14 cellular contexts compared by ENCODE assay signal in the genomic region with DNA sequence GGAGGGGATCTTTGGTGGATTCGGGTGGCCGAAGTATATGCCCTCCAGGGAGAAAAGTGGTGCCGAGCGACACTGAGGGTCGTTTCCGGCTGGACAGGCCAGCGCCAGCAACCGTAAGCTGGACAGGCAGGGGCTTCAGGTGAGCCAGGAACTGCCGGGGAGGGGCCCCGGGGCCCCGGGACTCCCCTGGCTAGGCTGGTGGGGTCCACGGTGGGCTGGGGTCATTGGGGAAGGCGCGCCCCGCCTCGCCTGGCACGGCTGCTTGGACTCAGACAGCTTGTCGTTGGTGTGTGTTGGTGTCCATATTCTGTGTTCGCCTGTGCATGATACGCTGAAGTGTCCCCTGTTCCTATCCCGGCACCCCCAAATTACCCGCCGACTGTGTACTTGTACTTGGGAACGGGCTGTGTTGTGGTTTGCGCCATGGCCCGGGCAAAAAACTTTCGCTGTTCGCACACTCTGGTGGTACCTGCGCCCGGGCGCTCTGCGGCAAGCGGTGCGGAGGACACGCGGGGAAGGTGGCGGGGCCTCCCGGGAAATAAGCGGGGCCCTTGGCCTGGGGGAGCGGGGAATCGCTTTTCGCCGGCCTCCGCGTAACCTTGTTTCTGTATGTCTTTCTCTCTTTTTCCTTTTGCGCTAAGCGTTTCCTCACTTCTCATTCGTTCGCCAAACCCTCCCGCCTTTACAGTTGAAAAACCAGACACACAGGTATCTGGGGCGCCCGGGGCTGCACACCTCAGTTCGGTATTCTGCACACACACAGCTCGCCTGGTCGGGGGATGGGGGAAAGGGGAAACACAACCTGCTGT. TPM values are rescaled to one million over a fixed set of nuclear protein-coding genes. Genes with fewer than 3 reads are reported as not detected.
A peak's percentile ranks its signal among the peaks of the same experiment; 100 is the strongest.
DNase-seq lines count a peak whose midpoint lies in the region; ATAC-seq, FAIRE-seq and TF ChIP-seq lines count a peak whose summit lies in the region.
"Had no signal": no experiment of that assay in that cellular context is flagged by ENCODE, and none has a peak within 500 bp of the region (broad histone marks: within the 10 kb centered on the region; RNA-seq: fewer than 3 reads in every experiment).

No MANE protein-coding gene starts in this region.

- H2AFZ ChIP-seq in astrocyte (ENCODE audit: low read depth, low read length), result no peak overlapping the region

- H3K27ac ChIP-seq in astrocyte (ENCODE audit: low read depth, low read length), result no peak overlapping the region
- H3K27ac ChIP-seq: BLaER1 treated with 17β-estradiol and CSF1 and Interleukin-3, amounts not matched to agents 10 nM and 100 nM; stomach had no signal

- H3K4me2 ChIP-seq in astrocyte (ENCODE audit: low read length), result peak overlapping the region; percentile 76
- H3K4me2 ChIP-seq: BLaER1 treated with 17β-estradiol and CSF1 and Interleukin-3, amounts not matched to agents 10 nM and 100 nM had no signal

- no peak overlapping the region for H3K27ac Mint-ChIP-seq in stimulated activated naive CD8-positive, alpha-beta T cell treated with anti-CD3 and anti-CD28 coated beads, Interleukin-15, Interleukin-2, amounts not matched to agents 100 ng/mL and 50 ng/mL, for 24 hours
- no peak overlapping the region for H3K27ac Mint-ChIP-seq in astrocyte (ENCODE audit: unreplicated experiment)
- H3K27ac Mint-ChIP-seq: activated T-helper 2 cell treated with anti-CD3 and anti-CD28 coated beads, Interferon-gamma antibody, Interleukin-2, Interleukin-4, amounts not matched to agents 10 μg/mL and 5 μg/mL and 100 μg/mL, durations not matched to agents 14 hours and 24 hours and 36 hours had no signal

- H3K36me3 Mint-ChIP-seq in stimulated activated naive CD8-positive, alpha-beta T cell treated with anti-CD3 and anti-CD28 coated beads, Interleukin-15, Interleukin-2, amounts not matched to agents 100 ng/mL and 50 ng/mL, for 24 hours (ENCODE audit: low read depth), result no peaks in the 10 kb centered on the region
- H3K36me3 Mint-ChIP-seq in astrocyte (ENCODE audit: low read depth, unreplicated experiment), result no peaks in the 10 kb centered on the region

- H3K9ac ChIP-seq in astrocyte (ENCODE audit: low read length), result no peak overlapping the region
- H3K9ac ChIP-seq: BLaER1 treated with 17β-estradiol and CSF1 and Interleukin-3, amounts not matched to agents 10 nM and 100 nM had no signal

- TF ChIP-seq CTCF in astrocyte (IDR thresholded peaks at IDR 0.05; ENCODE audit: insufficient read depth, low read depth, low read length), result no peak
- no peak for TF ChIP-seq CTCF in lower leg skin (IDR thresholded peaks at IDR 0.05)

- no peaks in the 10 kb centered on the region for H3K79me2 ChIP-seq in astrocyte (ENCODE audit: insufficient read depth, low read length)

- no peaks in the 10 kb centered on the region for H3K36me3 ChIP-seq in astrocyte (ENCODE audit: insufficient read depth, low read length)
- H3K36me3 ChIP-seq: stomach had no signal

- peaks cover 14% of the 10 kb centered on the region for H3K4me1 ChIP-seq in astrocyte (ENCODE audit: insufficient read depth, low read length)

- no peak for ATAC-seq in stimulated activated naive CD8-positive, alpha-beta T cell treated with anti-CD3 and anti-CD28 coated beads, Interleukin-15, Interleukin-2, amounts not matched to agents 100 U/mL and 50 U/mL, for 24 hours
- ATAC-seq in HG02840 (IDR thresholded peaks at IDR 0.05; ENCODE audit: low FRiP score, unreplicated experiment) (no peak), HG03469 (IDR thresholded peaks at IDR 0.05; ENCODE audit: unreplicated experiment) (no peak)

- FAIRE-seq in astrocyte (lab: Jason Lieb, UNC) (no peak), urothelium cell line (lab: Jason Lieb, UNC) (peak; percentile 37)
- FAIRE-seq: colon had no signal

- H3K4me1 Mint-ChIP-seq in stimulated activated naive CD8-positive, alpha-beta T cell treated with anti-CD3 and anti-CD28 coated beads, Interleukin-15, Interleukin-2, amounts not matched to agents 100 ng/mL and 50 ng/mL, for 24 hours (ENCODE audit: low read depth), result peaks cover 21% of the 10 kb centered on the region
- peaks cover 2% of the 10 kb centered on the region for H3K4me1 Mint-ChIP-seq in astrocyte (ENCODE audit: low read depth, unreplicated experiment)

- no peaks in the 10 kb centered on the region for H4K20me1 ChIP-seq in astrocyte (ENCODE audit: insufficient read depth, low read length)
- H4K20me1 ChIP-seq: BLaER1 treated with 17β-estradiol and CSF1 and Interleukin-3, amounts not matched to agents 10 nM and 100 nM had no signal

- H3K9me3 Mint-ChIP-seq in stimulated activated naive CD8-positive, alpha-beta T cell treated with anti-CD3 and anti-CD28 coated beads, Interleukin-15, Interleukin-2, amounts not matched to agents 100 ng/mL and 50 ng/mL, for 24 hours, result no peaks in the 10 kb centered on the region
- H3K9me3 Mint-ChIP-seq in astrocyte (ENCODE audit: unreplicated experiment), result no peaks in the 10 kb centered on the region
- H3K9me3 Mint-ChIP-seq: activated T-helper 2 cell treated with anti-CD3 and anti-CD28 coated beads, Interferon-gamma antibody, Interleukin-2, Interleukin-4, amounts not matched to agents 10 μg/mL and 5 μg/mL and 100 μg/mL, durations not matched to agents 14 hours and 24 hours and 36 hours had no signal

- WGBS in lower leg skin, 2 donors, result 35 to 36% methylated on average over 45 to 50 of the region's 55 CpGs

- H3K9me3 ChIP-seq in astrocyte (ENCODE audit: insufficient read depth, low read depth, low read length), result no peaks in the 10 kb centered on the region
- H3K9me3 ChIP-seq: stomach had no signal

- peaks cover 54% of the 10 kb centered on the region for H3K27me3 Mint-ChIP-seq in stimulated activated naive CD8-positive, alpha-beta T cell treated with anti-CD3 and anti-CD28 coated beads, Interleukin-15, Interleukin-2, amounts not matched to agents 100 ng/mL and 50 ng/mL, for 24 hours
- H3K27me3 Mint-ChIP-seq in astrocyte (ENCODE audit: low read depth, unreplicated experiment), result peaks cover 32% of the 10 kb centered on the region

- no peak for DNase-seq in stimulated activated naive CD8-positive, alpha-beta T cell treated with anti-CD3 and anti-CD28 coated beads, Interleukin-15, Interleukin-2, amounts not matched to agents 100 U/mL and 50 U/mL, for 24 hours
- DNase-seq in astrocyte (ENCODE audit: low read depth), result no peak
- DNase-seq in lower leg skin (ENCODE audit: low spot score in 2 of 2), result peak; percentile 39 to 85
- DNase-seq in urothelium cell line (ENCODE audit: low spot score), result no peak
- DNase-seq in activated gamma-delta T cell treated with Interleukin-2 at 50 U/mL for 16 hours, result no peak
- DNase-seq: NCI-H1105, stomach had no signal

- H3K4me3 Mint-ChIP-seq in stimulated activated naive CD8-positive, alpha-beta T cell treated with anti-CD3 and anti-CD28 coated beads, Interleukin-15, Interleukin-2, amounts not matched to agents 100 ng/mL and 50 ng/mL, for 24 hours, result peak overlapping the region; percentile 32
- H3K4me3 Mint-ChIP-seq in astrocyte (ENCODE audit: unreplicated experiment), result no peak overlapping the region

- no peak overlapping the region for H3K4me3 ChIP-seq in astrocyte (ENCODE audit: insufficient read depth, low read depth, low read length)
- no peak overlapping the region for H3K4me3 ChIP-seq in lower leg skin (ENCODE audit: low read depth, poor library complexity, severe bottlenecking)

- peaks cover 37% of the 10 kb centered on the region for H3K27me3 ChIP-seq in astrocyte (ENCODE audit: insufficient read depth, low read length)

- no peak for TF ChIP-seq POLR2A in lower leg skin (IDR thresholded peaks at IDR 0.05)

- intact Hi-C loops in lower leg skin (cut with DNase I; ENCODE audit: low total_unique reads), result loop anchor here (10.0 kb wide), 1 partner anchor 621 kb away; no protein-coding TSS in a partner anchor

RNA-seq across cellular contexts. Expression of gene GNAS, which starts 3.2 kb away (rescaled TPM):
- total RNA-seq in astrocyte (1,937 and 2,003 TPM in 2 replicates), lower leg skin (100 to 1,000 TPM; 335 to 473 (median 391) TPM)

RNA-seq across cellular contexts. Expression of gene GNAS-AS1, which starts 5.0 kb away (rescaled TPM):
- 2.8 and 3.8 TPM in 2 replicates for total RNA-seq in astrocyte
- under 1 TPM in 1 of 4 donors, not detected in 3; 0.39 TPM for total RNA-seq in lower leg skin
- total RNA-seq: glomerular endothelial cell had no signal

Comparison
In these comparisons a context has a peak if more than half of its experiments do, and no peak if none do; other contexts are left out.
1. DNase-seq: peak in lower leg skin (2 of 2); none in stimulated activated naive CD8-positive, alpha-beta T cell treated with anti-CD3 and anti-CD28 coated beads, Interleukin-15, Interleukin-2, amounts not matched to agents 100 U/mL and 50 U/mL, for 24 hours (single experiment), astrocyte (single experiment), urothelium cell line (single experiment) and activated gamma-delta T cell treated with Interleukin-2 at 50 U/mL for 16 hours (single experiment).